Comparison of ENCODE assay signal across 8 cellular contexts in genomic region chr20:43187476-43188233, GRCh38. TPM values are rescaled to one million over a fixed set of nuclear protein-coding genes. Genes with fewer than 3 reads are reported as not detected.
DNase-seq lines count a peak whose midpoint lies in the region; ATAC-seq and TF ChIP-seq lines count a peak whose summit lies in the region.

No MANE protein-coding gene starts in this region.

- no peaks in the 10 kb centered on the region for H3K36me3 Mint-ChIP-seq in neural crest cell (ENCODE audit: low read depth)

- no peaks in the 10 kb centered on the region for H3K9me3 Mint-ChIP-seq in neural crest cell

- intact Hi-C loops in PC-9 (cut with micrococcal nuclease; ENCODE audit: unreplicated experiment) = loop anchor here (1.0 to 5.0 kb wide), 5 partner anchors 220 to 1845 kb away; partner anchors contain the start of gene LPIN3

- H3K27me3 ChIP-seq in PC-9 (ENCODE audit: insufficient read depth, low read depth) (peaks cover 50% of the 10 kb centered on the region), tibial nerve (peaks cover 0 to 54% of the 10 kb centered on the region in 2 donors)

- H3K9me3 ChIP-seq in PC-9 (ENCODE audit: insufficient read depth, low read depth) (no peaks in the 10 kb centered on the region), tibial nerve (no peaks in the 10 kb centered on the region)

- peaks cover 89% of the 10 kb centered on the region for H3K27me3 Mint-ChIP-seq in neural crest cell (ENCODE audit: low read depth)

- ATAC-seq in HG03095 (IDR thresholded peaks at IDR 0.05; ENCODE audit: unreplicated experiment) = no peak

- no peaks in the 10 kb centered on the region for H3K79me2 ChIP-seq in PC-9 (ENCODE audit: low read depth)

- H3K4me2 ChIP-seq in PC-9 = no peak overlapping the region

- TF ChIP-seq CTCF in PC-9 (conservative IDR thresholded peaks at IDR 0.05) = peak; percentile 98
- peak; percentile 99 for TF ChIP-seq CTCF in neural crest cell (conservative IDR thresholded peaks at IDR 0.05)
- TF ChIP-seq CTCF in tibial nerve (IDR thresholded peaks at IDR 0.05) = peak; percentile 67 to 89 (median 81)

- H3K27ac ChIP-seq in PC-9 (no peak overlapping the region), tibial nerve (no peak overlapping the region)

- DNase-seq in DMS114 treated with DMSO at 0.1 percent for 48 hours (lab: John Stamatoyannopoulos, UW; ENCODE audit: unreplicated experiment) (peak; percentile 46), HT1080 (ENCODE audit: low read depth) (peak; percentile 48), PC-9 (peak in 1 of 2 experiments; percentile 75), fibroblast of the conjunctiva (ENCODE audit: low read depth) (peak; percentile 16), neural crest cell (ENCODE audit: low read depth, low spot score) (peak; percentile 85), tibial nerve (ENCODE audit: low spot score in 2 of 2) (peak; percentile 55 to 80)
- DNase-seq in activated T-helper 1 cell treated with anti-CD3 and anti-CD28 coated beads, Interleukin-2, amount 50 U/mL, for 16 hours (ENCODE audit: low read depth in 1 of 2, low spot score in 1 of 2) = peak; percentile 12 to 21

- CTCF ChIA-PET in PC-9 (lab: Charles Lee) = interaction anchor here (0.6 kb wide), 1 partner anchor 128 kb away, joined by 4 read pairs; no protein-coding TSS in a partner anchor

- no TSS peak for BruUV-seq in PC-9 (replicated peaks; lab: Mats Ljungman, UMichigan)

- H3K4me3 Mint-ChIP-seq in neural crest cell = peak overlapping the region; percentile 27

- H3K4me1 ChIP-seq in PC-9 (replicated peaks; ENCODE audit: insufficient read depth) (no peaks in the 10 kb centered on the region), tibial nerve (peaks cover 0 to 23% (median 0%) of the 10 kb centered on the region in 4 donors)

- H4K20me1 ChIP-seq in PC-9 (ENCODE audit: insufficient read depth) = no peaks in the 10 kb centered on the region

- H3K4me3 ChIP-seq in PC-9 (no peak overlapping the region), tibial nerve (no peak overlapping the region)

- no peak for TF ChIP-seq POLR2A in tibial nerve (IDR thresholded peaks at IDR 0.05)

- H3F3A ChIP-seq in PC-9 (ENCODE audit: insufficient read depth, low read depth) = no peaks in the 10 kb centered on the region

- H3K36me3 ChIP-seq in PC-9 (ENCODE audit: low read depth) (no peaks in the 10 kb centered on the region), tibial nerve (no peaks in the 10 kb centered on the region)

- H3K4me1 Mint-ChIP-seq in neural crest cell = peaks cover 14% of the 10 kb centered on the region

- 6 to 7% methylated on average over 24 of the region's 24 CpGs for WGBS in tibial nerve, 2 donors

- no peak for TF ChIP-seq EP300 in tibial nerve (IDR thresholded peaks at IDR 0.05)

- POLR2A ChIA-PET in PC-9 (lab: Charles Lee; ENCODE audit: unreplicated experiment) = no interaction called here

- H2AFZ ChIP-seq in PC-9 = no peak overlapping the region

- no peaks in the 10 kb centered on the region for H3K9me2 ChIP-seq in PC-9 (ENCODE audit: insufficient read depth)

- no peak overlapping the region for H3K27ac Mint-ChIP-seq in neural crest cell (ENCODE audit: unreplicated experiment)

RNA-seq across cellular contexts. Expression of gene PTPRT, which starts 2.1 kb away (rescaled TPM):
- total RNA-seq in HT1080 (2014; rRNA removed; shearing (Covaris generic)) = not detected in 2 replicates
- polyA plus RNA-seq in HT1080 (2015; cell fraction: cytosol; rRNA removed) = not detected in 2 replicates
- not detected in 2 replicates for polyA plus RNA-seq in HT1080 (2015; cell fraction: nucleus; rRNA removed)
- not detected in 2 replicates for total RNA-seq in PC-9 (2021)
- 0.34 and 0.56 TPM in 2 replicates for total RNA-seq in neural crest cell
- under 1 TPM in 1 of 4 donors, not detected in 3; under 0.01 TPM for total RNA-seq in tibial nerve
